Comparison of ENCODE assay signal across 8 cellular contexts in the genomic region with DNA sequence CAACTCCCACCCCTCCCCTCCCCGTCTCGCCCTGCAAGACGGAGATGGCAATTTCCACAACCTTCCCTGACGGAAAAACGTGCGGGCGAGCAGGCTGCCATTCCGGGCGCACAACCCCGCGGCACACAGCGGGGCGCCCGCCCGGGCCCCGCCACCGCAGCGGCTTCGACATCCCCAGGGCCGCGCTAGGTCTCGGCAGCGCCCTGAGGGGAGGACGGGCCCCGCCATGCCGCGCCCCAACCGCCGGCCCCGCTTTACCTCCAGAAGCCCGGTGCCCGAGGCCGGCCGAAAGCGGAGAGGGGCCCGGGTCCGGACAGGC. TPM values are rescaled to one million over a fixed set of nuclear protein-coding genes. Genes with fewer than 3 reads are reported as not detected.
DNase-seq lines count a peak whose midpoint lies in the region; ATAC-seq, FAIRE-seq and TF ChIP-seq lines count a peak whose summit lies in the region.

No MANE protein-coding gene starts in this region.

- no peak for TF ChIP-seq EP300 in tibial nerve (IDR thresholded peaks at IDR 0.05)

- peak overlapping the region; percentile 84 to 97 (median 92) for H3K27ac ChIP-seq in tibial nerve

- H3K4me1 ChIP-seq in tibial nerve, result peaks cover 0 to 25% (median 8%) of the 10 kb centered on the region in 4 donors

- 0% methylated on average over 3 of the region's 37 CpGs; no CpG with 5 or more reads in 1 of the 2 donors for WGBS in lower leg skin, 2 donors
- WGBS in tibial nerve, 2 donors, result 1 to 2% methylated on average over 13 to 16 of the region's 37 CpGs

- H3K27me3 ChIP-seq in bronchial epithelial cell (ENCODE audit: control insufficient read depth, insufficient read depth, low read length) (no peaks in the 10 kb centered on the region), tibial nerve (no peaks in the 10 kb centered on the region)

- no peak for TF ChIP-seq POLR2A in lower leg skin (IDR thresholded peaks at IDR 0.05)
- no peak for TF ChIP-seq POLR2A in tibial nerve (IDR thresholded peaks at IDR 0.05)
- TF ChIP-seq POLR2A in GM12891 (IDR thresholded peaks at IDR 0.05; ENCODE audit: low read depth, low read length), result no peak

- peaks cover 0 to 12% (median 0%) of the 10 kb centered on the region in 4 donors for H3K9me3 ChIP-seq in tibial nerve

- intact Hi-C loops in Right ventricle myocardium inferior (cut with DNase I), result no loop called here
- intact Hi-C loops in cardiac septum (cut with DNase I), result loop anchor here (2.0 kb wide), 1 partner anchor 77 kb away; the partner anchor contains the start of gene UBALD1
- intact Hi-C loops in lower leg skin (cut with DNase I; ENCODE audit: low total_unique reads), result no loop called here

- no peak for FAIRE-seq in bronchial epithelial cell (lab: Jason Lieb, UNC)
- no peak for FAIRE-seq in GM12891 (lab: Jason Lieb, UNC)

- TF ChIP-seq CTCF in bronchial epithelial cell (IDR thresholded peaks at IDR 0.05; ENCODE audit: insufficient read depth, low read length, severe bottlenecking), result no peak
- no peak for TF ChIP-seq CTCF in lower leg skin (IDR thresholded peaks at IDR 0.05)
- no peak for TF ChIP-seq CTCF in tibial nerve (IDR thresholded peaks at IDR 0.05)

- no peaks in the 10 kb centered on the region for H3K36me3 ChIP-seq in bronchial epithelial cell (ENCODE audit: control insufficient read depth, insufficient read depth, low read length)
- peaks cover 0 to 13% (median 0%) of the 10 kb centered on the region in 3 donors for H3K36me3 ChIP-seq in tibial nerve

- H3K4me3 ChIP-seq in bronchial epithelial cell (ENCODE audit: low read depth, low read length) (peak overlapping the region; percentile 61), lower leg skin (ENCODE audit: low read depth, poor library complexity, severe bottlenecking) (peak overlapping the region; percentile 72), tibial nerve (peak overlapping the region; percentile 81 to 100 (median 88))

- ATAC-seq in Right ventricle myocardium inferior (peak; percentile 44), HG03521 (IDR thresholded peaks at IDR 0.05; ENCODE audit: unreplicated experiment) (peak; percentile 25), GM18861 (IDR thresholded peaks at IDR 0.05; ENCODE audit: unreplicated experiment) (no peak)

- DNase-seq in Right ventricle myocardium inferior (ENCODE audit: missing footprints), result no peak
- DNase-seq in cardiac septum (ENCODE audit: low spot score), result no peak
- DNase-seq in bronchial epithelial cell (ENCODE audit: low read depth), result no peak
- DNase-seq in lower leg skin (ENCODE audit: low spot score in 2 of 2), result peak in 1 of 2 donors; percentile 89
- no peak for DNase-seq in tibial nerve (ENCODE audit: low spot score in 2 of 2)
- no peak for DNase-seq in GM12891 (ENCODE audit: insufficient read length, low spot score)

TF ChIP-seq in GM12891, 5 proteins besides CTCF, POLR2A, EP300 and RAD21:
- TF ChIP-seq TAF1 (IDR thresholded peaks at IDR 0.05; ENCODE audit: low read depth, low read length) (no peak), SPI1 (IDR thresholded peaks at IDR 0.05; ENCODE audit: low read depth, low read length) (no peak), PAX5 (IDR thresholded peaks at IDR 0.05; ENCODE audit: insufficient read depth, low read length, severe bottlenecking) (no peak), POLR2AphosphoS5 (IDR thresholded peaks at IDR 0.05; ENCODE audit: low read depth, low read length) (no peak), POU2F2 (IDR thresholded peaks at IDR 0.05; ENCODE audit: low read depth, low read length) (no peak)
TF ChIP-seq in GM12891: peak in this region for 0.

RNA-seq across cellular contexts. Expression of gene CDIP1, which starts 0.5 kb away (rescaled TPM):
- total RNA-seq in Right ventricle myocardium inferior (46.3 TPM), cardiac septum (42.1 TPM), bronchial epithelial cell (7.4 and 9.5 TPM in 2 replicates), lower leg skin (10 to 100 TPM in 3 of 4 donors, 1 to 10 TPM in 1; 9.9 to 18.4 (median 15.0) TPM), tibial nerve (10 to 100 TPM; 16.2 to 40.2 (median 24.0) TPM)
- polyA plus RNA-seq in GM12891 (2012; ENCODE audit: low read depth, missing spikeins), result 24.6 TPM

RNA-seq across cellular contexts. Expression of gene C16orf96, which starts 18.1 kb away (rescaled TPM):
- total RNA-seq in Right ventricle myocardium inferior, result 0.05 TPM
- 0.11 TPM for total RNA-seq in cardiac septum
- total RNA-seq in bronchial epithelial cell, result not detected in 2 replicates
- total RNA-seq in lower leg skin, result under 1 TPM; 0.08 to 0.49 (median 0.29) TPM
- total RNA-seq in tibial nerve, result under 1 TPM in 2 of 4 donors, not detected in 2; 0.20 to 0.21 TPM
- polyA plus RNA-seq in GM12891 (2012; ENCODE audit: low read depth, missing spikeins), result 0.06 TPM
